ENCODE assay signal across 10 cellular contexts in genomic region chr9:108939975-108940374, GRCh38.
"Had no signal": no experiment of that assay in that cellular context is flagged by ENCODE, and none has a peak within 500 bp of the region (broad histone marks: within the 10 kb centered on the region; RNA-seq: fewer than 3 reads in every experiment).

No MANE protein-coding gene starts in this region.

- H3K27ac ChIP-seq: GM23248 had no signal

- H3K9me3 Mint-ChIP-seq: GM23338, H9, HFFc6 had no signal

- H3K4me3 Mint-ChIP-seq: GM23338, H9, HFFc6 had no signal

- H2AFZ ChIP-seq: GM23248, GM23338 had no signal

- H3K4me3 ChIP-seq: GM23248, GM23338, HAP-1 had no signal

- H3K9me3 ChIP-seq: HAP-1 had no signal

- H3K4me2 ChIP-seq: GM23338 had no signal

- ATAC-seq: GM23338, HCT116 had no signal

- DNase-seq: GM23248, GOT3, H7, H9, HCEC 1CT, HFFc6 had no signal

- H3K27ac Mint-ChIP-seq: GM23338, H9, HFFc6 had no signal

- H3K9ac ChIP-seq: GM23248 had no signal

- FAIRE-seq: H1 had no signal
